29 cellular contexts compared by ENCODE assay signal in the genomic region with DNA sequence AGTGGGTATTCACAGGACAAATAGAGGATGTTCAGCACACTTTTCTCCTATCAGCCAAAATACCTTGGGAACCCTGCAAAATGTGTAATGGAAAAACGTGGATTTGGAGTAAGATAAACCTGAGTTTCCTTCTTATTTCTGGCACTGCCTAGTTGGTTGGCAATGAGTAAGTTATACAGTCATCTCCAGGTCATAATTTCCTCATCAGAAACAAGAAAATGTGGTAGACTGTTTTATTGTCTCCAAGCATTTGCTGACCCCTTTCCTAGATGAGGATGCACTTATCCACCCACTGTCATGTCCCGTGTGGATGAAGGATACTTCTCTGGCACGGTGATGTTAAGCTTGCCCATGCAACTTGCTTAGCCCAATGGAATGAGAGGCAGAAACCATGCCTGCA.
"Had no signal": no experiment of that assay in that cellular context is flagged by ENCODE, and none has a peak within 500 bp of the region (broad histone marks: within the 10 kb centered on the region; RNA-seq: fewer than 3 reads in every experiment).

No MANE protein-coding gene starts in this region.

- H3K27ac ChIP-seq: ascending aorta, cardiac muscle cell, VCaP had no signal

- H3K4me1 ChIP-seq: ascending aorta had no signal

- ATAC-seq: activated CD8-positive, alpha-beta T cell treated with anti-CD3 and anti-CD28 coated beads for 36 hours; activated naive CD8-positive, alpha-beta T cell treated with anti-CD3 and anti-CD28 coated beads, Interleukin-2, amount 50 U/mL, for 24 hours; activated T-cell treated with anti-CD3 and anti-CD28 coated beads, Interleukin-2, amount 50 U/mL, for 4 hours had no signal

- FAIRE-seq: TTC549 had no signal

- DNase-seq: activated B cell treated with CpG ODN at 0.5 μM for 24 hours; activated CD4-positive, alpha-beta memory T cell treated with anti-CD3 and anti-CD28 coated beads for 36 hours; activated CD4-positive, alpha-beta T cell treated with anti-CD3 and anti-CD28 coated beads for 4 hours; activated CD4-positive, alpha-beta T cell treated with anti-CD3 and anti-CD28 coated beads, Interleukin-2, amount 10 ng/mL, durations not matched to agents 24 days and 14 days; activated CD4-positive, alpha-beta T cell treated with anti-CD3 and anti-CD28 coated beads, Interleukin-2, amount 50 U/mL, for 1 hour; activated CD4-positive, alpha-beta T cell treated with anti-CD3 and anti-CD28 coated beads, Interleukin-2, amount 50 U/mL, for 4 hours; activated CD4-positive, CD25-positive, alpha-beta regulatory T cell treated with anti-CD3 and anti-CD28 coated beads, Interleukin-2, amount 50 U/mL, for 72 hours; activated CD8-positive, alpha-beta memory T cell treated with anti-CD3 and anti-CD28 coated beads, Interleukin-2, amount 50 U/mL, for 4 hours; activated CD8-positive, alpha-beta T cell treated with anti-CD3 and anti-CD28 coated beads for 36 hours; activated effector memory CD4-positive, alpha-beta T cell treated with Interleukin-2 at 50 U/mL for 16 hours; activated gamma-delta T cell; activated naive CD4-positive, alpha-beta T cell treated with anti-CD3 and anti-CD28 coated beads, Interleukin-2, amount 10 ng/mL, durations not matched to agents 7 days and 5 days; activated naive CD4-positive, alpha-beta T cell treated with Interleukin-2 at 50 U/mL for 16 hours; activated naive CD8-positive, alpha-beta T cell treated with anti-CD3 and anti-CD28 coated beads, Interleukin-2, amount 10 ng/mL, durations not matched to agents 7 days and 5 days; activated naive CD8-positive, alpha-beta T cell treated with anti-CD3 and anti-CD28 coated beads, Interleukin-2, amount 50 U/mL, for 24 hours; activated T-cell treated with anti-CD3 and anti-CD28 coated beads for 4 hours; activated T-cell treated with anti-CD3 and anti-CD28 coated beads, Interleukin-2, amount 50 U/mL, for 1 hour; activated T-cell treated with anti-CD3 and anti-CD28 coated beads, Interleukin-2, amount 50 U/mL, for 4 hours; amygdala; anterior cingulate cortex; cerebellar nuclear complex; SW 1271; T-helper 1 cell; T-helper 2 cell; T-helper 9 cell had no signal

- H3K27me3 ChIP-seq: ascending aorta, cardiac muscle cell had no signal

- H3K36me3 ChIP-seq: ascending aorta, cardiac muscle cell had no signal

- H3K4me3 ChIP-seq: ascending aorta, cardiac muscle cell had no signal
